In the genomic region with DNA sequence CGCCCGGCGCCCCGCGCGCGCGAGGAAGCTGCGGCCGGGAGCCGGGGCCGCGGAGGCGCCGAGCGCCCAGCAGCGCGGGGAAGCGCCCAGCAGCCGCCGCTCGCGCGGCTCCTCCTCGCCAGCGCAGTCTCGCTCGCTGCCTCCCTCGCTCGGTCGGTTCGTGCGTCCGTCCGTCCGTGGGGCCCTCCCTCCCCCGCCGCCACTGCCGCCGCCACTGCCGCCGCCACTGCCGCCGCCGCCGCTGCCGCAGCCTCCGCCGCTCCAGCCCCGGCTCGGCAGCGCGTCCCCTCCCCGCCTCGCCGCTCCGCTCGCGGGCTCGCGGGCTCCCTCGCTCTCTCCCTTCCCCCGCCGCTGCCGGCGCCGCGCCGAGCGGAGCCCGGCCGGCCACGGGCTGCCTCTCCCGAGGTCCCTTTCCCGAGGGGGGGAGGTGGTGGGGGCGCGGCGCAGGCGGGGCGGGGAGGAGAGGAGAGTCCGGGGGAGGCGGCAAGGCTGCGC, we compare ENCODE assay signal across 8 cellular contexts. TPM values are rescaled to one million over a fixed set of nuclear protein-coding genes. Genes with fewer than 3 reads are reported as not detected.
DNase-seq lines count a peak whose midpoint lies in the region; ATAC-seq, FAIRE-seq and TF ChIP-seq lines count a peak whose summit lies in the region.

A gene (minus strand): TSS at position 138 of the 495 bp plus-strand sequence.

- H3K9me3 ChIP-seq in MG63 (no peaks in the 10 kb centered on the region), kidney (ENCODE audit: control insufficient read depth in 1 of 2, low read length in 2 of 2) (no peaks in the 10 kb centered on the region)

- peaks cover 24% of the 10 kb centered on the region for H3K27me3 ChIP-seq in MG63

- TF ChIP-seq CTCF in cardiac fibroblast (IDR thresholded peaks at IDR 0.05; ENCODE audit: low read depth, low read length) (no peak), kidney (IDR thresholded peaks at IDR 0.05; ENCODE audit: borderline replicate concordance, extremely low read depth, insufficient read depth) (no peak)

- H3K4me3 ChIP-seq in MG63 (peak within 1 kb of the TSS; percentile 43), cardiac fibroblast (replicated peaks in 1 of 2; ENCODE audit: low read depth in 2 of 2, low read length in 2 of 2) (peak within 1 kb of the TSS; percentile 35), kidney (ENCODE audit: low read length in 2 of 2) (peak within 1 kb of the TSS; percentile 28 to 55)

- H3K36me3 ChIP-seq in MG63, result no peaks in the 10 kb centered on the region
- no peaks in the 10 kb centered on the region for H3K36me3 ChIP-seq in kidney (ENCODE audit: control insufficient read depth in 1 of 2, insufficient read depth in 2 of 2, low read length in 2 of 2)

- intact Hi-C loops in kidney (cut with DNase I), result no loop called here

- no peak for ATAC-seq in GM18502 (IDR thresholded peaks at IDR 0.05; ENCODE audit: poor library complexity, unreplicated experiment)

- DNase-seq in Daoy (ENCODE audit: low read depth), result peak; percentile 49
- DNase-seq in MG63, result peak; percentile 42
- DNase-seq in cardiac fibroblast (ENCODE audit: low read depth in 2 of 2), result peak; percentile 7 to 27
- peak; percentile 77 for DNase-seq in kidney
- peak; percentile 43 for DNase-seq in stimulated activated CD4-positive, alpha-beta T cell treated with anti-CD3 and anti-CD28 coated beads, Interleukin-15, amount 100 ng/mL, for 24 hours
- DNase-seq in GOT3 (lab: John Stamatoyannopoulos, UW), result no peak
- DNase-seq in T1000 (lab: John Stamatoyannopoulos, UW), result no peak

- no peak within 1 kb of the TSS for H3K27ac ChIP-seq in kidney (ENCODE audit: low read depth in 2 of 2, low read length in 2 of 2)

- no peak within 1 kb of the TSS for H3K9ac ChIP-seq in kidney (ENCODE audit: low read length in 2 of 2)

- FAIRE-seq in kidney (lab: Jason Lieb, UNC), result no peak

- peaks cover 7 to 12% of the 10 kb centered on the region in 2 donors for H3K4me1 ChIP-seq in kidney (ENCODE audit: control insufficient read depth in 1 of 2, insufficient read depth in 1 of 2, low read depth in 1 of 2, low read length in 2 of 2)

RNA-seq across cellular contexts. Expression of the gene that starts here (rescaled TPM):
- total RNA-seq in Daoy (2014; rRNA removed; shearing (Covaris generic)), result not detected in 2 replicates
- 0.07 and 0.10 TPM in 2 replicates for total RNA-seq in MG63 (2014; rRNA removed; shearing (Covaris generic); ENCODE audit: low replicate concordance)
- 12.6 TPM for total RNA-seq in kidney
- 1.2 TPM for polyA plus RNA-seq in kidney (ENCODE audit: insufficient read depth, low read depth, low replicate concordance)

Comparison
In these comparisons a context has a peak if more than half of its experiments do, and no peak if none do; other contexts are left out.
1. RNA of the gene that starts here (total RNA-seq): 12.6 TPM in kidney (single experiment); 0.07 to 0.10 TPM in MG63 and not detected in Daoy; every median in the first group is over 10 times any median in the second.
2. Peak in DNase-seq in Daoy; RNA of the gene not detected or under 1 TPM.
3. Peak in DNase-seq and H3K4me3 ChIP-seq in MG63; RNA of the gene not detected or under 1 TPM.
4. DNase-seq: peak in cardiac fibroblast (2 of 2), kidney (single experiment) and stimulated activated CD4-positive, alpha-beta T cell treated with anti-CD3 and anti-CD28 coated beads, Interleukin-15, amount 100 ng/mL, for 24 hours (single experiment); none in GOT3 (single experiment) and T1000 (single experiment).
5. Peak in every context shown above with its lines, with median percentiles within 50 percentile points of each other: H3K4me3 ChIP-seq.